8 cellular contexts compared by ENCODE assay signal in genomic region chr13:101942038-101942437, GRCh38.
DNase-seq lines count a peak whose midpoint lies in the region; ATAC-seq, FAIRE-seq and TF ChIP-seq lines count a peak whose summit lies in the region.

No MANE protein-coding gene starts in this region.

- no peak for TF ChIP-seq EP300 in GM12878 (IDR thresholded peaks at IDR 0.05; ENCODE audit: borderline replicate concordance in 1 of 2, control insufficient read depth in 1 of 2, low read depth in 2 of 2, low read length in 2 of 2)

- no peak overlapping the region for H3K9ac ChIP-seq in GM12878 (ENCODE audit: control insufficient read depth, insufficient read depth, low read length)

- DNase-seq in GM10248 (ENCODE audit: extremely low spot score) = no peak
- DNase-seq in NCI-H1694 (lab: John Stamatoyannopoulos, UW) = peak; percentile 72
- no peak for DNase-seq in GM12878 (ENCODE audit: low read depth, low spot score)
- DNase-seq in left colon = peak in 1 of 2 donors; percentile 13
- DNase-seq in activated effector memory CD4-positive, alpha-beta T cell treated with Interleukin-2 at 50 U/mL for 16 hours = no peak
- DNase-seq in GM19240 (ENCODE audit: insufficient read length, low spot score) = no peak
- DNase-seq in D341Med (ENCODE audit: low spot score) = no peak

- peak; percentile 72 for TF ChIP-seq RAD21 in GM12878 (IDR thresholded peaks at IDR 0.05; ENCODE audit: insufficient read depth, low read depth, low read length)

- H3K36me3 ChIP-seq in HEK293 (ENCODE audit: control insufficient read depth in 2 of 2, insufficient read depth in 1 of 2, low read length in 2 of 2) (no peaks in the 10 kb centered on the region), GM12878 (ENCODE audit: control insufficient read depth in 2 of 2, insufficient read depth in 2 of 2, low read length in 1 of 2) (no peaks in the 10 kb centered on the region)

- POLR2A ChIA-PET in GM10248 (lab: Yijun Ruan, JAX) = no interaction called here
- POLR2A ChIA-PET in HEK293 (lab: Yijun Ruan, JAX) = no interaction called here
- POLR2A ChIA-PET in GM12878 (lab: Charles Lee) = no interaction called here

- no TSS peak for BruUV-seq in GM12878 (replicated peaks; lab: Mats Ljungman, UMichigan)

- no peaks in the 10 kb centered on the region for H3K27me3 ChIP-seq in GM12878 (replicated peaks in 1 of 2; ENCODE audit: control insufficient read depth in 2 of 2, insufficient read depth in 2 of 2, low read length in 1 of 2)

- no peaks in the 10 kb centered on the region for H3K79me2 ChIP-seq in GM12878 (ENCODE audit: control insufficient read depth, insufficient read depth, low read length)

- RAD21 ChIA-PET in GM12878 (lab: Charles Lee; ENCODE audit: unreplicated experiment) = interaction anchor here (0.8 to 1.8 kb wide), 2 partner anchors 515 to 614 kb away, joined by 5 to 10 read pairs; no protein-coding TSS in a partner anchor

- intact Hi-C loops in GM12878 (cut with micrococcal nuclease; ENCODE audit: unreplicated experiment) (loop anchor here (1.0 to 10.0 kb wide), 2 partner anchors 515 to 797 kb away; no protein-coding TSS in a partner anchor), left colon (cut with DNase I, micrococcal nuclease) (loop anchor here in 1 of 2 donors (5.0 kb wide), 1 partner anchor 615 kb away; no protein-coding TSS in a partner anchor)

- no peak overlapping the region for H3K4me2 ChIP-seq in GM12878 (ENCODE audit: control insufficient read depth, insufficient read depth)

- no peak for TF ChIP-seq POLR2A in GM12878 (IDR thresholded peaks at IDR 0.05; ENCODE audit: low read depth, low read length)

- SMC1A ChIA-PET in GM12878 (lab: Charles Lee; ENCODE audit: uncharacterized antibody, unreplicated experiment) = interaction anchor here (0.7 to 1.3 kb wide), 4 partner anchors 14 to 612 kb away, joined by 3 to 5 read pairs (median 3); no protein-coding TSS in a partner anchor

- TF ChIP-seq CTCF in GM10248 (IDR thresholded peaks at IDR 0.05; ENCODE audit: control extremely low read depth, extremely low read depth, low read depth, missing control alignments) = peak; percentile 46
- TF ChIP-seq CTCF in HEK293 (tag by site-specific recombination; IDR thresholded peaks at IDR 0.05) = no peak
- TF ChIP-seq CTCF in GM12878 (IDR thresholded peaks at IDR 0.05 in 2 of 3, conservative IDR thresholded peaks at IDR 0.05 in 1 of 3; ENCODE audit: control insufficient read depth in 2 of 3, extremely low read depth in 1 of 3, insufficient read depth in 1 of 3, low read depth in 3 of 3, low read length in 3 of 3) = peak; percentile 62 to 63 (median 63)

- peak; percentile 78 for ATAC-seq in GM12878
- peak; percentile 88 for ATAC-seq in left colon

- H4K20me1 ChIP-seq in GM12878 (ENCODE audit: control insufficient read depth, insufficient read depth) = no peaks in the 10 kb centered on the region

- no peak overlapping the region for H2AFZ ChIP-seq in GM12878 (ENCODE audit: control insufficient read depth, low read depth, low read length)

- H3K4me3 ChIP-seq in HEK293 (ENCODE audit: low read depth, low read length) (no peak overlapping the region), GM12878 (no peak overlapping the region)

- CTCF ChIA-PET in GM10248 (lab: Yijun Ruan, JAX) (interaction anchor here (0.8 to 2.5 kb wide), 4 partner anchors 9 to 783 kb away, joined by 3 to 12 read pairs (median 7); no protein-coding TSS in a partner anchor), HEK293 (lab: Yijun Ruan, JAX) (interaction anchor here (0.7 to 1.4 kb wide), 10 partner anchors 18 to 797 kb away, joined by 3 to 10 read pairs (median 4); no protein-coding TSS in a partner anchor), GM12878 (lab: Yijun Ruan, JAX) (interaction anchor here (0.6 to 2.0 kb wide), 8 partner anchors 84 to 797 kb away, joined by 3 to 18 read pairs (median 4); no protein-coding TSS in a partner anchor)

- in situ Hi-C loops in GM12878 (cut with MboI) = loop anchor here (10.0 kb wide), 2 partner anchors 513 to 613 kb away; no protein-coding TSS in a partner anchor

- H3K4me1 ChIP-seq in HEK293 (ENCODE audit: control insufficient read depth, insufficient read depth, low read length) = no peaks in the 10 kb centered on the region
- H3K4me1 ChIP-seq in GM12878 (ENCODE audit: control insufficient read depth, insufficient read depth, low read length) = no peaks in the 10 kb centered on the region

- peak; percentile 41 for FAIRE-seq in GM12878 (lab: Jason Lieb, UNC)

- WGBS in GM12878 (ENCODE audit: insufficient coverage, insufficient replicate concordance, low lambda C conversion rate, missing lambda C conversion rate) = 0% methylated on average over 1 of the region's 1 CpG

- no peaks in the 10 kb centered on the region for H3K9me3 ChIP-seq in HEK293 (ENCODE audit: control insufficient read depth, insufficient read depth, low read depth, low read length)
- no peaks in the 10 kb centered on the region for H3K9me3 ChIP-seq in GM12878 (replicated peaks; ENCODE audit: control insufficient read depth, insufficient read depth, low read length)

- no peak overlapping the region for H3K27ac ChIP-seq in HEK293 (ENCODE audit: extremely low read depth, low read depth, low read length)
- H3K27ac ChIP-seq in GM12878 (ENCODE audit: control insufficient read depth, insufficient read depth) = no peak overlapping the region

TF ChIP-seq in HEK293, 187 proteins besides CTCF, POLR2A, EP300 and RAD21:
- TF ChIP-seq, protein P1, sequence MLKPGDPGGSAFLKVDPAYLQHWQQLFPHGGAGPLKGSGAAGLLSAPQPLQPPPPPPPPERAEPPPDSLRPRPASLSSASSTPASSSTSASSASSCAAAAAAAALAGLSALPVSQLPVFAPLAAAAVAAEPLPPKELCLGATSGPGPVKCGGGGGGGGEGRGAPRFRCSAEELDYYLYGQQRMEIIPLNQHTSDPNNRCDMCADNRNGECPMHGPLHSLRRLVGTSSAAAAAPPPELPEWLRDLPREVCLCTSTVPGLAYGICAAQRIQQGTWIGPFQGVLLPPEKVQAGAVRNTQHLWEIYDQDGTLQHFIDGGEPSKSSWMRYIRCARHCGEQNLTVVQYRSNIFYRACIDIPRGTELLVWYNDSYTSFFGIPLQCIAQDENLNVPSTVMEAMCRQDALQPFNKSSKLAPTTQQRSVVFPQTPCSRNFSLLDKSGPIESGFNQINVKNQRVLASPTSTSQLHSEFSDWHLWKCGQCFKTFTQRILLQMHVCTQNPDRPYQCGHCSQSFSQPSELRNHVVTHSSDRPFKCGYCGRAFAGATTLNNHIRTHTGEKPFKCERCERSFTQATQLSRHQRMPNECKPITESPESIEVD (tag by site-specific recombination; IDR thresholded peaks at IDR 0.05) = no peak
- TF ChIP-seq HOXC10 (CRISPR knock-in tag; IDR thresholded peaks at IDR 0.05) (no peak), ZNF654 (tag by site-specific recombination; IDR thresholded peaks at IDR 0.05; ENCODE audit: low read depth) (peak; percentile 35)

TF ChIP-seq in GM12878, 131 proteins besides CTCF, POLR2A, EP300 and RAD21:
- peak; percentile 55; the same call in 1 of the 2 replicates for TF ChIP-seq SMC3 (IDR thresholded peaks at IDR 0.05; ENCODE audit: borderline replicate concordance, low read length)
- no peak for TF ChIP-seq RAD51 (IDR thresholded peaks at IDR 0.05)
